14 cellular contexts compared by ENCODE assay signal in the genomic region with DNA sequence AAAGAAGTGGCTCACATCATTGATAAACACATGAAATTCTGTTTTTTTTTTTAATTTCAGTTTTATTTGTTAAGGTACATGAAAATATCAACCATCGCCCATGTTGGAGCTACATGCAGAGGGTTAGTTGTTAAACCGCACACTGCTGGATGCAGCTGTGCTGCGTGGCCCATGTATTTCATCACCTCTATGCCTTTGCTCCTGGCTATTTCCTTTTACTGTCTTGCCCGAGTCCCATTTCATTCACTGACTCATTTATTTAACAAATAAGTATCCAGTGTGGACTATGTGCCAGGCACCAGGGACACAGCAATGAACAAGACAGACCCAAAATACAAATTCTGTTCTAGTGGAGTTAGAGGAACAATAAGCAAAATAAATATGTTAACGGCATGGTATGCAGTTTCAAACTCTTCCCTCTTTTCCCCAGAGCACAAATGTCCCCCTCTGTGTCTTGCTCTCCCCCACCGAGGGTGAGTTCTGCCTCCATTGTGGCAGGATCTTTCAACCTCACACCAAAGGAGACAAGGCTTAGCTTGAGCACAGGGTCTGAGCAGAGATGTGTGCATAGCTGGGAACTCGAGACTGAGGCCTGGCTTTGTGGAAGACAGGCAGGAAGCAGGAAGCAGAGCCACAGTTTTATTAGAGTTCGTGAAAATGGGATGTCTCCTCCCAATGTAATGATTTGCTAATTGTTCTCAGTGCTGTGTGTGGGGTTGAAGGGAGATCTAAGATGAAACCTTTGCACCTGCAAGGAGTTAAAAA. TPM values are rescaled to one million over a fixed set of nuclear protein-coding genes. Genes with fewer than 3 reads are reported as not detected.
DNase-seq lines count a peak whose midpoint lies in the region; ATAC-seq and TF ChIP-seq lines count a peak whose summit lies in the region.
"Had no signal": no experiment of that assay in that cellular context is flagged by ENCODE, and none has a peak within 500 bp of the region (broad histone marks: within the 10 kb centered on the region; RNA-seq: fewer than 3 reads in every experiment).

No MANE protein-coding gene starts in this region.

- peak overlapping the region; percentile 41 for H3K9ac ChIP-seq in SK-N-MC (ENCODE audit: insufficient read length)

- H2AFZ ChIP-seq in hepatocyte = peak overlapping the region; percentile 7

- peak overlapping the region; percentile 51 for H3K27ac ChIP-seq in SK-N-MC
- peak overlapping the region; percentile 79 for H3K27ac ChIP-seq in hepatocyte
- peak overlapping the region; percentile 11 to 50 (median 28) for H3K27ac ChIP-seq in transverse colon
- H3K27ac ChIP-seq: body of pancreas had no signal

- no peaks in the 10 kb centered on the region for H3K9me2 ChIP-seq in hepatocyte (replicated peaks; ENCODE audit: insufficient read depth)

- H3K27me3 ChIP-seq in hepatocyte (no peaks in the 10 kb centered on the region), transverse colon (no peaks in the 10 kb centered on the region)
- H3K27me3 ChIP-seq: body of pancreas, esophagus muscularis mucosa had no signal

- in situ Hi-C loops in transverse colon (cut with MboI; ENCODE audit: low pct_ligation_motif_present in 1 of 4, low pct_unique_long_range_greater_than_20kb in 1 of 4, low sequenced_read_pairs in 3 of 4) = no loop called here

- DNase-seq in activated naive CD8-positive, alpha-beta T cell treated with anti-CD3 and anti-CD28 coated beads, Interleukin-2, amount 50 U/mL, for 24 hours = no peak
- DNase-seq in SK-N-MC (ENCODE audit: low read depth, low spot score) (no peak), hepatocyte (ENCODE audit: low spot score) (peak; percentile 23), transverse colon (no peak), NCI-H748 treated with DMSO at 0.1 percent for 48 hours (lab: John Stamatoyannopoulos, UW) (no peak), GDM1 (lab: John Stamatoyannopoulos, UW) (no peak)
- DNase-seq: activated T-cell treated with anti-CD3 and anti-CD28 coated beads for 4 hours, AML-193, body of pancreas, RPMI8226 had no signal

- TF ChIP-seq CTCF in hepatocyte (IDR thresholded peaks at IDR 0.05; ENCODE audit: poor library complexity) (no peak), transverse colon (IDR thresholded peaks at IDR 0.05) (no peak)

- peaks cover 22% of the 10 kb centered on the region for H3K4me1 ChIP-seq in hepatocyte (ENCODE audit: insufficient read depth)
- H3K4me1 ChIP-seq in transverse colon = peaks cover 0 to 27% (median 7%) of the 10 kb centered on the region in 4 donors

- intact Hi-C loops in transverse colon (cut with DNase I; ENCODE audit: low total_unique reads) = no loop called here

- 55% methylated on average over 8 of the region's 8 CpGs for WGBS in hepatocyte (ENCODE audit: low lambda C conversion rate, missing lambda C conversion rate)
- WGBS in transverse colon (ENCODE audit: low coverage in 1 of 2), 2 donors = 35 to 49% methylated on average over 8 of the region's 8 CpGs

- peak overlapping the region; percentile 2; the same call in 1 of the 2 replicates for H3K4me3 ChIP-seq in SK-N-MC
- no peak overlapping the region for H3K4me3 ChIP-seq in hepatocyte
- H3K4me3 ChIP-seq in transverse colon = no peak overlapping the region
- H3K4me3 ChIP-seq: body of pancreas, esophagus muscularis mucosa had no signal

- H3K36me3 Mint-ChIP-seq in activated naive CD8-positive, alpha-beta T cell = peaks cover 8% of the 10 kb centered on the region
- H3K36me3 Mint-ChIP-seq in activated naive CD8-positive, alpha-beta T cell treated with anti-CD3 and anti-CD28 coated beads, Interleukin-2, amount 50 U/mL, for 24 hours (ENCODE audit: low read depth) = no peaks in the 10 kb centered on the region
- H3K36me3 Mint-ChIP-seq in stimulated activated memory B cell treated with anti-CD40 and anti-IgM and Interleukin-4, amounts not matched to agents 10 μg/mL and 1 μg/mL and 100 μg/mL, for 72 hours = no peaks in the 10 kb centered on the region

- no peak overlapping the region for H3K4me2 ChIP-seq in hepatocyte

- H3K27ac Mint-ChIP-seq in activated naive CD8-positive, alpha-beta T cell = peak overlapping the region; percentile 3
- H3K27ac Mint-ChIP-seq in activated naive CD8-positive, alpha-beta T cell treated with anti-CD3 and anti-CD28 coated beads, Interleukin-2, amount 50 U/mL, for 24 hours = no peak overlapping the region
- H3K27ac Mint-ChIP-seq in stimulated activated memory B cell treated with anti-CD40 and anti-IgM and Interleukin-4, amounts not matched to agents 10 μg/mL and 1 μg/mL and 100 μg/mL, for 72 hours = no peak overlapping the region
- H3K27ac Mint-ChIP-seq: IgD-negative memory B cell had no signal

- no peak for ATAC-seq in activated naive CD8-positive, alpha-beta T cell treated with anti-CD3 and anti-CD28 coated beads, Interleukin-2, amount 50 U/mL, for 24 hours
- ATAC-seq in stimulated activated memory B cell treated with anti-CD40 and anti-IgM and Interleukin-4, amounts not matched to agents 10 μg/mL and 1 μg/mL and 100 μg/mL, for 72 hours = no peak
- ATAC-seq: body of pancreas had no signal

- no peaks in the 10 kb centered on the region for H3K27me3 Mint-ChIP-seq in activated naive CD8-positive, alpha-beta T cell
- no peaks in the 10 kb centered on the region for H3K27me3 Mint-ChIP-seq in activated naive CD8-positive, alpha-beta T cell treated with anti-CD3 and anti-CD28 coated beads, Interleukin-2, amount 50 U/mL, for 24 hours
- peaks cover 42% of the 10 kb centered on the region for H3K27me3 Mint-ChIP-seq in stimulated activated memory B cell treated with anti-CD40 and anti-IgM and Interleukin-4, amounts not matched to agents 10 μg/mL and 1 μg/mL and 100 μg/mL, for 72 hours

- H3K9me3 ChIP-seq in SK-N-MC (ENCODE audit: low read depth, low read length) (no peaks in the 10 kb centered on the region), hepatocyte (ENCODE audit: low read depth) (no peaks in the 10 kb centered on the region), transverse colon (no peaks in the 10 kb centered on the region)
- H3K9me3 ChIP-seq: body of pancreas, esophagus muscularis mucosa had no signal

- TF ChIP-seq POLR2A in transverse colon (IDR thresholded peaks at IDR 0.05) = no peak

- no peaks in the 10 kb centered on the region for H3K9me3 Mint-ChIP-seq in activated naive CD8-positive, alpha-beta T cell (ENCODE audit: low read depth)
- H3K9me3 Mint-ChIP-seq in activated naive CD8-positive, alpha-beta T cell treated with anti-CD3 and anti-CD28 coated beads, Interleukin-2, amount 50 U/mL, for 24 hours = no peaks in the 10 kb centered on the region
- H3K9me3 Mint-ChIP-seq in stimulated activated memory B cell treated with anti-CD40 and anti-IgM and Interleukin-4, amounts not matched to agents 10 μg/mL and 1 μg/mL and 100 μg/mL, for 72 hours = no peaks in the 10 kb centered on the region
- H3K9me3 Mint-ChIP-seq: IgD-negative memory B cell had no signal

- H3K79me2 ChIP-seq in hepatocyte = no peaks in the 10 kb centered on the region

- no peaks in the 10 kb centered on the region for H3K36me3 ChIP-seq in SK-N-MC (ENCODE audit: insufficient read depth, low read length)
- no peaks in the 10 kb centered on the region for H3K36me3 ChIP-seq in hepatocyte (replicated peaks; ENCODE audit: insufficient read depth, low read depth)
- H3K36me3 ChIP-seq in transverse colon = no peaks in the 10 kb centered on the region
- H3K36me3 ChIP-seq: esophagus muscularis mucosa had no signal

- peaks cover 69% of the 10 kb centered on the region for H3K4me1 Mint-ChIP-seq in activated naive CD8-positive, alpha-beta T cell (ENCODE audit: low read depth)
- H3K4me1 Mint-ChIP-seq in activated naive CD8-positive, alpha-beta T cell treated with anti-CD3 and anti-CD28 coated beads, Interleukin-2, amount 50 U/mL, for 24 hours = peaks cover 31% of the 10 kb centered on the region
- peaks cover 14% of the 10 kb centered on the region for H3K4me1 Mint-ChIP-seq in stimulated activated memory B cell treated with anti-CD40 and anti-IgM and Interleukin-4, amounts not matched to agents 10 μg/mL and 1 μg/mL and 100 μg/mL, for 72 hours

- no peak overlapping the region for H3K4me3 Mint-ChIP-seq in activated naive CD8-positive, alpha-beta T cell
- no peak overlapping the region for H3K4me3 Mint-ChIP-seq in activated naive CD8-positive, alpha-beta T cell treated with anti-CD3 and anti-CD28 coated beads, Interleukin-2, amount 50 U/mL, for 24 hours
- no peak overlapping the region for H3K4me3 Mint-ChIP-seq in stimulated activated memory B cell treated with anti-CD40 and anti-IgM and Interleukin-4, amounts not matched to agents 10 μg/mL and 1 μg/mL and 100 μg/mL, for 72 hours
- H3K4me3 Mint-ChIP-seq: IgD-negative memory B cell had no signal

- H4K20me1 ChIP-seq in hepatocyte (ENCODE audit: insufficient read depth, poor library complexity, severe bottlenecking) = no peaks in the 10 kb centered on the region

- TF ChIP-seq EP300 in transverse colon (IDR thresholded peaks at IDR 0.05; ENCODE audit: low read depth) = no peak

RNA-seq across cellular contexts. Expression of a gene that starts 44.6 kb away (rescaled TPM):
- total RNA-seq in hepatocyte = 19.9 and 20.6 TPM in 2 replicates
- polyA plus RNA-seq in hepatocyte = 24.6 and 29.3 TPM in 2 replicates
- 1 to 10 TPM; 2.4 to 6.8 (median 4.3) TPM for total RNA-seq in transverse colon

Comparison
In these comparisons a context has a peak if more than half of its experiments do, and no peak if none do; other contexts are left out.
1. H3K27ac ChIP-seq: peak in every context shown above with its lines; median percentile 79 in hepatocyte; 51 in SK-N-MC; 28 in transverse colon.